ENCODE assay signal across 20 cellular contexts in the genomic region with DNA sequence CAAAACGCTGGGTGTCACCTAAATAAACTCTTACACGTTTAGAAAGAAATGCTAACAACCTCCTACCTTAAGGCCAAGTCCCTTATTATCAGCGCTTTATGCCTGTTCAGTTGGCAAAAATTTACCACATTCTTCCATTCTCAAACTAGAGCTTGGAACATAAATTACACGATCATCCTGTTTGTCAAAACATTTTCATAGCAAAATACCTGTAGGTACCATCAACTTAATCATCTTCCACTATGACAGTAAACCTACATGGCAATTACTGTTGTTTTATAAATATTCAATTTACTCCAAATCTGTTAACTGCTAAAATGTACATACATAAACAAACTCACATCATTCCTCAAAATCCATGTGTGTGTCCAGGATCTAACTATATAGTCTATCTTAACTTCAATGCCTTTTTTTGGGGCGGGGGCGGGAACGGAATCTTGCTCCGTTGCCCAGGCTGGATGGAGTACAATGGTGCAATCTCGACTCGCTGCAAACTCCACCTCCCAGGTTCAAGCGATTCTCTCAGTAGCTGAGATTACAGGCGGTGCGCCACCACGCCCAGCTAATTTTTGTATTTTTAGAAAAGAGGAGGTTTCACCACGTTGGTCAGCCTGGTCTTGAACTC. TPM values are rescaled to one million over a fixed set of nuclear protein-coding genes. Genes with fewer than 3 reads are reported as not detected.
DNase-seq lines count a peak whose midpoint lies in the region; ATAC-seq, FAIRE-seq and TF ChIP-seq lines count a peak whose summit lies in the region.
"Had no signal": no experiment of that assay in that cellular context is flagged by ENCODE, and none has a peak within 500 bp of the region (broad histone marks: within the 10 kb centered on the region; RNA-seq: fewer than 3 reads in every experiment).

No MANE protein-coding gene starts in this region.

- H3K9ac ChIP-seq in HepG2 (ENCODE audit: insufficient read depth, low read depth, low read length) (no peak overlapping the region), HUES48 (ENCODE audit: low read depth, low read length) (no peak overlapping the region)

- ATAC-seq in HepG2 (no peak), right lobe of liver (no peak), upper lobe of right lung (no peak)
- no peak for ATAC-seq in activated naive CD8-positive, alpha-beta T cell treated with anti-CD3 and anti-CD28 coated beads, Interleukin-2, amount 50 U/mL, for 24 hours
- no peak for ATAC-seq in stimulated activated naive CD8-positive, alpha-beta T cell treated with anti-CD3 and anti-CD28 coated beads, Interleukin-15, amount 100 ng/mL, for 72 hours
- ATAC-seq: activated CD4-positive, CD25-positive, alpha-beta regulatory T cell treated with anti-CD3 and anti-CD28 coated beads, Interleukin-2, amount 50 U/mL, for 24 hours; gastrocnemius medialis; sciatic nerve; stimulated activated memory B cell treated with anti-CD40 and anti-IgM and Interleukin-4, amounts not matched to agents 10 μg/mL and 1 μg/mL and 100 μg/mL, for 72 hours had no signal

- BruUV-seq in HepG2 (replicated peaks; lab: Mats Ljungman, UMichigan): no TSS peak

- H3K4me1 Mint-ChIP-seq in activated naive CD8-positive, alpha-beta T cell treated with anti-CD3 and anti-CD28 coated beads, Interleukin-2, amount 50 U/mL, for 24 hours: peaks cover 41% of the 10 kb centered on the region
- H3K4me1 Mint-ChIP-seq in stimulated activated naive CD8-positive, alpha-beta T cell treated with anti-CD3 and anti-CD28 coated beads, Interleukin-15, amount 100 ng/mL, for 72 hours: peaks cover 38% of the 10 kb centered on the region

- H3K4me3 ChIP-seq in HepG2 (replicated peaks in 1 of 3; ENCODE audit: insufficient read depth in 1 of 3, low read depth in 2 of 3, low read length in 3 of 3): no peak overlapping the region
- no peak overlapping the region for H3K4me3 ChIP-seq in right lobe of liver
- no peak overlapping the region for H3K4me3 ChIP-seq in HUES48 (ENCODE audit: low read depth, low read length)
- H3K4me3 ChIP-seq in upper lobe of right lung: no peak overlapping the region
- H3K4me3 ChIP-seq in tibial artery: no peak overlapping the region
- H3K4me3 ChIP-seq: gastrocnemius medialis, ovary, SJSA1, thyroid gland had no signal

- peak overlapping the region; percentile 74 for H3K27ac Mint-ChIP-seq in activated naive CD8-positive, alpha-beta T cell treated with anti-CD3 and anti-CD28 coated beads, Interleukin-2, amount 50 U/mL, for 24 hours
- peak overlapping the region; percentile 31 to 79 for H3K27ac Mint-ChIP-seq in stimulated activated naive CD8-positive, alpha-beta T cell treated with anti-CD3 and anti-CD28 coated beads, Interleukin-15, amount 100 ng/mL, for 72 hours
- H3K27ac Mint-ChIP-seq: stimulated activated memory B cell treated with anti-CD40 and anti-IgM and Interleukin-4, amounts not matched to agents 10 μg/mL and 1 μg/mL and 100 μg/mL, for 72 hours had no signal

- H3K27me3 ChIP-seq in HepG2 (ENCODE audit: control insufficient read depth in 1 of 2, insufficient read depth in 2 of 2, low read length in 2 of 2) (no peaks in the 10 kb centered on the region; a peak in 1 of 5 replicates), right lobe of liver (no peaks in the 10 kb centered on the region), HUES48 (ENCODE audit: control insufficient read depth, insufficient read depth, low read length) (no peaks in the 10 kb centered on the region), upper lobe of right lung (no peaks in the 10 kb centered on the region), tibial artery (no peaks in the 10 kb centered on the region)
- H3K27me3 ChIP-seq: gastrocnemius medialis, ovary, SJSA1, thyroid gland had no signal

- intact Hi-C loops in HepG2 (cut with micrococcal nuclease; ENCODE audit: unreplicated experiment): no loop called here
- intact Hi-C loops in right lobe of liver (cut with DNase I): no loop called here
- intact Hi-C loops in upper lobe of right lung (cut with DNase I): no loop called here
- intact Hi-C loops in tibial artery (cut with DNase I; ENCODE audit: low total_unique reads): no loop called here

- peaks cover 18 to 45% of the 10 kb centered on the region in 2 experiments for H3K36me3 ChIP-seq in HepG2 (replicated peaks in 1 of 2; ENCODE audit: control insufficient read depth in 1 of 2, insufficient read depth in 2 of 2, low read length in 2 of 2)
- H3K36me3 ChIP-seq in right lobe of liver: peaks cover 0 to 53% (median 27%) of the 10 kb centered on the region in 4 donors
- H3K36me3 ChIP-seq in HUES48 (ENCODE audit: control insufficient read depth, insufficient read depth, low read length): peaks cover 64% of the 10 kb centered on the region
- H3K36me3 ChIP-seq in upper lobe of right lung: peaks cover 61% of the 10 kb centered on the region
- H3K36me3 ChIP-seq in tibial artery: peaks cover 56 to 67% (median 63%) of the 10 kb centered on the region in 3 donors
- H3K36me3 ChIP-seq: ovary had no signal

- in situ Hi-C loops in HepG2 (cut with HindIII; ENCODE audit: extremely low pct_ligation_motif_present, low pct_unique_long_range_greater_than_20kb): no loop called here

- FAIRE-seq in HepG2 (lab: Jason Lieb, UNC): no peak
- FAIRE-seq: bronchial epithelial cell had no signal

- TF ChIP-seq POLR2A in HepG2 (IDR thresholded peaks at IDR 0.05; ENCODE audit: insufficient read depth in 1 of 2, low read depth in 2 of 2, low read length in 2 of 2) (peak in 1 of 2 experiments; percentile 46), right lobe of liver (IDR thresholded peaks at IDR 0.05) (no peak)

- H3K4me1 ChIP-seq in HepG2 (ENCODE audit: insufficient read depth, low read length) (peaks cover 50% of the 10 kb centered on the region), right lobe of liver (peaks cover 0 to 22% (median 3%) of the 10 kb centered on the region in 4 donors), HUES48 (ENCODE audit: control insufficient read depth, insufficient read depth, low read length) (no peaks in the 10 kb centered on the region), upper lobe of right lung (peaks cover 21% of the 10 kb centered on the region), tibial artery (peaks cover 0 to 36% (median 20%) of the 10 kb centered on the region in 4 donors)

- H3K9me3 ChIP-seq in HepG2 (ENCODE audit: low read length) (no peaks in the 10 kb centered on the region), right lobe of liver (no peaks in the 10 kb centered on the region), HUES48 (ENCODE audit: control insufficient read depth, insufficient read depth, low read length) (no peaks in the 10 kb centered on the region), upper lobe of right lung (no peaks in the 10 kb centered on the region), tibial artery (no peaks in the 10 kb centered on the region)
- H3K9me3 ChIP-seq: gastrocnemius medialis, ovary, SJSA1, thyroid gland had no signal

- H3K36me3 Mint-ChIP-seq in activated naive CD8-positive, alpha-beta T cell treated with anti-CD3 and anti-CD28 coated beads, Interleukin-2, amount 50 U/mL, for 24 hours (ENCODE audit: low read depth): peaks cover 62% of the 10 kb centered on the region

- TF ChIP-seq CTCF in HepG2 (CRISPR knock-in tag; IDR thresholded peaks at IDR 0.05): no peak
- no peak for TF ChIP-seq CTCF in right lobe of liver (IDR thresholded peaks at IDR 0.05)
- no peak for TF ChIP-seq CTCF in upper lobe of right lung (IDR thresholded peaks at IDR 0.05)
- TF ChIP-seq CTCF in tibial artery (IDR thresholded peaks at IDR 0.05): no peak

- TF ChIP-seq EP300 in HepG2 (IDR thresholded peaks at IDR 0.05; ENCODE audit: low read depth in 2 of 2, low read length in 2 of 2): no peak
- TF ChIP-seq EP300 in HepG2 (CRISPR knock-in tag; IDR thresholded peaks at IDR 0.05; ENCODE audit: borderline replicate concordance): no peak

- DNase-seq in HepG2 (ENCODE audit: low spot score) (no peak), right lobe of liver (no peak), NCI-H187 (lab: John Stamatoyannopoulos, UW) (no peak), upper lobe of right lung (no peak), tibial artery (no peak)
- DNase-seq in activated naive CD8-positive, alpha-beta T cell treated with anti-CD3 and anti-CD28 coated beads, Interleukin-2, amount 50 U/mL, for 24 hours: no peak
- no peak for DNase-seq in stimulated activated naive CD8-positive, alpha-beta T cell treated with anti-CD3 and anti-CD28 coated beads, Interleukin-15, amount 100 ng/mL, for 72 hours
- DNase-seq: activated CD8-positive, alpha-beta memory T cell treated with anti-CD3 and anti-CD28 coated beads, Interleukin-2, amount 50 U/mL, for 48 hours; erythroblast; gastrocnemius medialis; kidney glomerular epithelial cell; NCI-H1417; ovary; thyroid gland had no signal

- H3K9me3 Mint-ChIP-seq in activated naive CD8-positive, alpha-beta T cell treated with anti-CD3 and anti-CD28 coated beads, Interleukin-2, amount 50 U/mL, for 24 hours: no peaks in the 10 kb centered on the region
- no peaks in the 10 kb centered on the region for H3K9me3 Mint-ChIP-seq in stimulated activated naive CD8-positive, alpha-beta T cell treated with anti-CD3 and anti-CD28 coated beads, Interleukin-15, amount 100 ng/mL, for 72 hours
- H3K9me3 Mint-ChIP-seq: stimulated activated memory B cell treated with anti-CD40 and anti-IgM and Interleukin-4, amounts not matched to agents 10 μg/mL and 1 μg/mL and 100 μg/mL, for 72 hours had no signal

- TF ChIP-seq RAD21 in HepG2 (CRISPR knock-in tag; IDR thresholded peaks at IDR 0.05): no peak

- POLR2A ChIA-PET in HepG2 (lab: Yijun Ruan, JAX): interaction anchor here (0.6 to 6.5 kb wide), 4 partner anchors 9 to 103 kb away, joined by 3 to 58 read pairs (median 4); partner anchors contain the start of gene LASP1

- H4K20me1 ChIP-seq in HepG2 (ENCODE audit: insufficient read depth, low read length): peaks cover 54% of the 10 kb centered on the region

- H2AFZ ChIP-seq in HepG2 (ENCODE audit: low read length): no peak overlapping the region

- no peak overlapping the region for H3K4me2 ChIP-seq in HepG2 (ENCODE audit: low read depth, low read length)

- WGBS in HepG2 (ENCODE audit: low lambda C conversion rate): 95% methylated on average over 15 of the region's 15 CpGs
- 83% methylated on average over 15 of the region's 15 CpGs for WGBS in right lobe of liver (ENCODE audit: insufficient coverage, low coverage, low lambda C conversion rate, missing lambda C conversion rate)

- H3K27ac ChIP-seq in HepG2 (ENCODE audit: extremely low read length, insufficient read depth, low read length) (no peak overlapping the region), right lobe of liver (no peak overlapping the region), HUES48 (ENCODE audit: low read depth, low read length) (peak overlapping the region; percentile 37), upper lobe of right lung (no peak overlapping the region), tibial artery (no peak overlapping the region)
- H3K27ac ChIP-seq: gastrocnemius medialis, ovary, SJSA1, thyroid gland had no signal

- CTCF ChIA-PET in HepG2 (lab: Yijun Ruan, JAX; ENCODE audit: low intra/inter-chr PET ratio, low total read pairs): no interaction called here

- peak overlapping the region; percentile 58 for H3K4me3 Mint-ChIP-seq in activated naive CD8-positive, alpha-beta T cell treated with anti-CD3 and anti-CD28 coated beads, Interleukin-2, amount 50 U/mL, for 24 hours
- H3K4me3 Mint-ChIP-seq in stimulated activated naive CD8-positive, alpha-beta T cell treated with anti-CD3 and anti-CD28 coated beads, Interleukin-15, amount 100 ng/mL, for 72 hours: no peak overlapping the region
- H3K4me3 Mint-ChIP-seq: stimulated activated memory B cell treated with anti-CD40 and anti-IgM and Interleukin-4, amounts not matched to agents 10 μg/mL and 1 μg/mL and 100 μg/mL, for 72 hours had no signal

- H3K79me2 ChIP-seq in HepG2 (ENCODE audit: insufficient read depth, low read length): peaks cover 34% of the 10 kb centered on the region

- peaks cover 3% of the 10 kb centered on the region for H3K27me3 Mint-ChIP-seq in activated naive CD8-positive, alpha-beta T cell treated with anti-CD3 and anti-CD28 coated beads, Interleukin-2, amount 50 U/mL, for 24 hours
- no peaks in the 10 kb centered on the region for H3K27me3 Mint-ChIP-seq in stimulated activated naive CD8-positive, alpha-beta T cell treated with anti-CD3 and anti-CD28 coated beads, Interleukin-15, amount 100 ng/mL, for 72 hours
- H3K27me3 Mint-ChIP-seq: stimulated activated memory B cell treated with anti-CD40 and anti-IgM and Interleukin-4, amounts not matched to agents 10 μg/mL and 1 μg/mL and 100 μg/mL, for 72 hours had no signal

RNA-seq across cellular contexts. Expression of gene RPL23, which starts 4.5 kb away (rescaled TPM):
- total RNA-seq in HepG2 (2016; rRNA removed; fragmentation: Illumina TruSeq; extraction: Trizol): 2,790 and 3,298 TPM in 2 replicates
- total RNA-seq in HepG2 (2016; cell fraction: cytosol; rRNA removed; fragmentation: Illumina TruSeq; extraction: Trizol; ENCODE audit: low read depth): 4,051 and 4,588 TPM in 2 replicates
- total RNA-seq in HepG2 (2016; cell fraction: insoluble cytoplasmic fraction; rRNA removed; fragmentation: Illumina TruSeq; extraction: Trizol): 2,655 and 3,446 TPM in 2 replicates
- 6,899 and 6,901 TPM in 2 replicates for total RNA-seq in HepG2 (2016; cell fraction: membrane; rRNA removed; fragmentation: Illumina TruSeq; extraction: Trizol)
- 995 and 1,125 TPM in 2 replicates for total RNA-seq in HepG2 (2016; cell fraction: nucleus; rRNA removed; fragmentation: Illumina TruSeq; extraction: Trizol)
- 4,288 and 4,860 TPM in 2 replicates for polyA plus RNA-seq in HepG2 (2011; rRNA removed)
- 4,164 and 5,084 TPM in 2 replicates for polyA plus RNA-seq in HepG2 (2011; cell fraction: cytosol; rRNA removed)
- 680 and 915 TPM in 2 replicates for polyA plus RNA-seq in HepG2 (2011; cell fraction: nucleus; rRNA removed)
- polyA plus RNA-seq in HepG2 (2012): 4,457 and 5,527 TPM in 2 replicates
- 5,325 and 6,272 TPM in 2 replicates for polyA plus RNA-seq in HepG2 (2016; cell fraction: cytosol; fragmentation: Illumina TruSeq; extraction: Trizol; ENCODE audit: low read depth)
- 3,877 and 3,973 TPM in 2 replicates for polyA plus RNA-seq in HepG2 (2016; cell fraction: insoluble cytoplasmic fraction; fragmentation: Illumina TruSeq; extraction: Trizol; ENCODE audit: low read depth)
- 7,669 and 7,726 TPM in 2 replicates for polyA plus RNA-seq in HepG2 (2016; cell fraction: membrane; fragmentation: Illumina TruSeq; extraction: Trizol; ENCODE audit: low read depth)
- 2,046 and 2,062 TPM in 2 replicates for polyA plus RNA-seq in HepG2 (2016; cell fraction: nucleus; fragmentation: Illumina TruSeq; extraction: Trizol; ENCODE audit: insufficient read depth, low read depth)
- polyA minus RNA-seq in HepG2 (2011; rRNA and poly(A)+ RNA removed; ENCODE audit: low replicate concordance): 223 and 322 TPM in 2 replicates
- 1,056 and 1,226 TPM in 2 replicates for polyA minus RNA-seq in HepG2 (2011; cell fraction: cytosol; rRNA and poly(A)+ RNA removed)
- polyA minus RNA-seq in HepG2 (2011; cell fraction: nucleus; rRNA and poly(A)+ RNA removed): 292 and 362 TPM in 2 replicates
- total RNA-seq in right lobe of liver: 100 to 1,000 TPM; 389 to 609 (median 436) TPM
- total RNA-seq in upper lobe of right lung: 1,142 TPM

RNA-seq across cellular contexts. Expression of gene LASP1, which starts 20.8 kb away (rescaled TPM):
- total RNA-seq in HepG2 (2016; rRNA removed; fragmentation: Illumina TruSeq; extraction: Trizol) (97.0 and 110 TPM in 2 replicates), right lobe of liver (100 to 1,000 TPM in 2 of 6 experiments, 10 to 100 TPM in 4; 52.2 to 124 (median 84.8) TPM), upper lobe of right lung (158 TPM)
- total RNA-seq in HepG2 (2016; cell fraction: cytosol; rRNA removed; fragmentation: Illumina TruSeq; extraction: Trizol; ENCODE audit: low read depth): 9.8 and 10.1 TPM in 2 replicates
- 92.3 and 97.2 TPM in 2 replicates for total RNA-seq in HepG2 (2016; cell fraction: insoluble cytoplasmic fraction; rRNA removed; fragmentation: Illumina TruSeq; extraction: Trizol)
- total RNA-seq in HepG2 (2016; cell fraction: membrane; rRNA removed; fragmentation: Illumina TruSeq; extraction: Trizol): 38.1 and 38.7 TPM in 2 replicates
- 62.5 and 68.5 TPM in 2 replicates for total RNA-seq in HepG2 (2016; cell fraction: nucleus; rRNA removed; fragmentation: Illumina TruSeq; extraction: Trizol)
- 70.1 and 80.4 TPM in 2 replicates for polyA plus RNA-seq in HepG2 (2011; rRNA removed)
- 81.9 and 127 TPM in 2 replicates for polyA plus RNA-seq in HepG2 (2011; cell fraction: cytosol; rRNA removed)
- polyA plus RNA-seq in HepG2 (2011; cell fraction: nucleus; rRNA removed): 107 and 129 TPM in 2 replicates
- 82.2 and 85.9 TPM in 2 replicates for polyA plus RNA-seq in HepG2 (2012)
- polyA plus RNA-seq in HepG2 (2016; cell fraction: cytosol; fragmentation: Illumina TruSeq; extraction: Trizol; ENCODE audit: low read depth): 7.2 and 8.1 TPM in 2 replicates
- 138 and 161 TPM in 2 replicates for polyA plus RNA-seq in HepG2 (2016; cell fraction: insoluble cytoplasmic fraction; fragmentation: Illumina TruSeq; extraction: Trizol; ENCODE audit: low read depth)
- 25.1 and 28.1 TPM in 2 replicates for polyA plus RNA-seq in HepG2 (2016; cell fraction: membrane; fragmentation: Illumina TruSeq; extraction: Trizol; ENCODE audit: low read depth)
- 109 and 113 TPM in 2 replicates for polyA plus RNA-seq in HepG2 (2016; cell fraction: nucleus; fragmentation: Illumina TruSeq; extraction: Trizol; ENCODE audit: insufficient read depth, low read depth)
- polyA minus RNA-seq in HepG2 (2011; rRNA and poly(A)+ RNA removed; ENCODE audit: low replicate concordance): 136 and 189 TPM in 2 replicates
- 107 and 130 TPM in 2 replicates for polyA minus RNA-seq in HepG2 (2011; cell fraction: cytosol; rRNA and poly(A)+ RNA removed)
- 49.2 and 50.4 TPM in 2 replicates for polyA minus RNA-seq in HepG2 (2011; cell fraction: nucleus; rRNA and poly(A)+ RNA removed)

RNA-seq across cellular contexts. Expression of gene CWC25, which starts 23.9 kb away (rescaled TPM):
- total RNA-seq in HepG2 (2016; rRNA removed; fragmentation: Illumina TruSeq; extraction: Trizol) (12.7 and 15.6 TPM in 2 replicates), right lobe of liver (10 to 100 TPM in 2 of 6 experiments, 1 to 10 TPM in 4; 6.8 to 13.1 (median 9.2) TPM), upper lobe of right lung (22.2 TPM)
- total RNA-seq in HepG2 (2016; cell fraction: cytosol; rRNA removed; fragmentation: Illumina TruSeq; extraction: Trizol; ENCODE audit: low read depth): 3.7 and 5.9 TPM in 2 replicates
- total RNA-seq in HepG2 (2016; cell fraction: insoluble cytoplasmic fraction; rRNA removed; fragmentation: Illumina TruSeq; extraction: Trizol): 12.1 and 16.1 TPM in 2 replicates
- total RNA-seq in HepG2 (2016; cell fraction: membrane; rRNA removed; fragmentation: Illumina TruSeq; extraction: Trizol): 4.9 and 5.9 TPM in 2 replicates
- total RNA-seq in HepG2 (2016; cell fraction: nucleus; rRNA removed; fragmentation: Illumina TruSeq; extraction: Trizol): 16.2 and 16.8 TPM in 2 replicates
- polyA plus RNA-seq in HepG2 (2011; rRNA removed): 20.6 and 22.7 TPM in 2 replicates
- 8.0 and 10.1 TPM in 2 replicates for polyA plus RNA-seq in HepG2 (2011; cell fraction: cytosol; rRNA removed)
- 75.8 and 78.0 TPM in 2 replicates for polyA plus RNA-seq in HepG2 (2011; cell fraction: nucleus; rRNA removed)
- 13.3 and 15.9 TPM in 2 replicates for polyA plus RNA-seq in HepG2 (2012)
- polyA plus RNA-seq in HepG2 (2016; cell fraction: cytosol; fragmentation: Illumina TruSeq; extraction: Trizol; ENCODE audit: low read depth): 1.3 and 1.4 TPM in 2 replicates
- 13.2 and 13.4 TPM in 2 replicates for polyA plus RNA-seq in HepG2 (2016; cell fraction: insoluble cytoplasmic fraction; fragmentation: Illumina TruSeq; extraction: Trizol; ENCODE audit: low read depth)
- polyA plus RNA-seq in HepG2 (2016; cell fraction: membrane; fragmentation: Illumina TruSeq; extraction: Trizol; ENCODE audit: low read depth): 2.8 and 3.3 TPM in 2 replicates
- polyA plus RNA-seq in HepG2 (2016; cell fraction: nucleus; fragmentation: Illumina TruSeq; extraction: Trizol; ENCODE audit: insufficient read depth, low read depth): 51.8 and 58.8 TPM in 2 replicates
- 7.6 and 11.6 TPM in 2 replicates for polyA minus RNA-seq in HepG2 (2011; rRNA and poly(A)+ RNA removed; ENCODE audit: low replicate concordance)
- 3.6 and 4.1 TPM in 2 replicates for polyA minus RNA-seq in HepG2 (2011; cell fraction: cytosol; rRNA and poly(A)+ RNA removed)
- 18.3 TPM in 2 replicates for polyA minus RNA-seq in HepG2 (2011; cell fraction: nucleus; rRNA and poly(A)+ RNA removed)

RNA-seq across cellular contexts. Expression of gene PIP4K2B, which starts 49.7 kb away (rescaled TPM):
- 54.0 and 63.6 TPM in 2 replicates for total RNA-seq in HepG2 (2016; rRNA removed; fragmentation: Illumina TruSeq; extraction: Trizol)
- total RNA-seq in HepG2 (2016; cell fraction: cytosol; rRNA removed; fragmentation: Illumina TruSeq; extraction: Trizol; ENCODE audit: low read depth): 24.2 and 25.6 TPM in 2 replicates
- total RNA-seq in HepG2 (2016; cell fraction: insoluble cytoplasmic fraction; rRNA removed; fragmentation: Illumina TruSeq; extraction: Trizol): 50.9 and 54.9 TPM in 2 replicates
- 49.8 and 54.0 TPM in 2 replicates for total RNA-seq in HepG2 (2016; cell fraction: membrane; rRNA removed; fragmentation: Illumina TruSeq; extraction: Trizol)
- total RNA-seq in HepG2 (2016; cell fraction: nucleus; rRNA removed; fragmentation: Illumina TruSeq; extraction: Trizol): 32.5 and 37.2 TPM in 2 replicates
- 20.4 and 24.5 TPM in 2 replicates for polyA plus RNA-seq in HepG2 (2011; rRNA removed)
- polyA plus RNA-seq in HepG2 (2011; cell fraction: cytosol; rRNA removed): 18.5 and 20.4 TPM in 2 replicates
- 45.9 and 55.3 TPM in 2 replicates for polyA plus RNA-seq in HepG2 (2011; cell fraction: nucleus; rRNA removed)
- 22.2 and 27.9 TPM in 2 replicates for polyA plus RNA-seq in HepG2 (2012)
- polyA plus RNA-seq in HepG2 (2016; cell fraction: cytosol; fragmentation: Illumina TruSeq; extraction: Trizol; ENCODE audit: low read depth): 12.9 and 15.0 TPM in 2 replicates
- polyA plus RNA-seq in HepG2 (2016; cell fraction: insoluble cytoplasmic fraction; fragmentation: Illumina TruSeq; extraction: Trizol; ENCODE audit: low read depth): 41.7 and 46.6 TPM in 2 replicates
- 27.7 and 30.2 TPM in 2 replicates for polyA plus RNA-seq in HepG2 (2016; cell fraction: membrane; fragmentation: Illumina TruSeq; extraction: Trizol; ENCODE audit: low read depth)
- 62.7 and 68.7 TPM in 2 replicates for polyA plus RNA-seq in HepG2 (2016; cell fraction: nucleus; fragmentation: Illumina TruSeq; extraction: Trizol; ENCODE audit: insufficient read depth, low read depth)
- 76.9 and 79.2 TPM in 2 replicates for polyA minus RNA-seq in HepG2 (2011; rRNA and poly(A)+ RNA removed; ENCODE audit: low replicate concordance)
- polyA minus RNA-seq in HepG2 (2011; cell fraction: cytosol; rRNA and poly(A)+ RNA removed): 17.3 and 17.5 TPM in 2 replicates
- 12.9 and 14.0 TPM in 2 replicates for polyA minus RNA-seq in HepG2 (2011; cell fraction: nucleus; rRNA and poly(A)+ RNA removed)
- total RNA-seq in right lobe of liver: 10 to 100 TPM; 11.5 to 19.5 (median 15.4) TPM
- 50.5 TPM for total RNA-seq in upper lobe of right lung
